ENCODE assay signal across 16 cellular contexts in genomic region chr17:66383353-66383752, GRCh38.
DNase-seq lines count a peak whose midpoint lies in the region; ATAC-seq, FAIRE-seq and TF ChIP-seq lines count a peak whose summit lies in the region.
"Had no signal": no experiment of that assay in that cellular context is flagged by ENCODE, and none has a peak within 500 bp of the region (broad histone marks: within the 10 kb centered on the region; RNA-seq: fewer than 3 reads in every experiment).

No MANE protein-coding gene starts in this region.

- TF ChIP-seq CTCF in A549 (IDR thresholded peaks at IDR 0.05) (no peak), fibroblast of pulmonary artery (IDR thresholded peaks at IDR 0.05; ENCODE audit: low read length, missing control alignments) (no peak), tibial nerve (IDR thresholded peaks at IDR 0.05) (no peak)

- FAIRE-seq in A549 (lab: Jason Lieb, UNC): peak; percentile 46
- FAIRE-seq: keratinocyte had no signal

- POLR2A ChIA-PET in A549 (lab: Yijun Ruan, JAX): no interaction called here

- H3K9me3 Mint-ChIP-seq in activated T-helper 17 cell treated with anti-CD3 and anti-CD28 coated beads, Interleukin-2, amount 50 U/mL, for 72 hours: no peaks in the 10 kb centered on the region
- H3K9me3 Mint-ChIP-seq: stimulated activated effector memory CD8-positive, alpha-beta T cell treated with anti-CD3 and anti-CD28 coated beads, Interleukin-12 subunit alpha, Interleukin-12 subunit beta, amount 100 ng/mL, for 72 hours had no signal

- 92% methylated on average over 4 of the region's 4 CpGs for whole genome bisulfite sequencing in A549 (ENCODE audit: missing lambda C conversion rate)
- WGBS in tibial nerve, 2 donors: 50 to 52% methylated on average over 4 of the region's 4 CpGs

- H3K4me2 ChIP-seq in A549: no peak overlapping the region

- no peaks in the 10 kb centered on the region for H3K27me3 Mint-ChIP-seq in activated T-helper 17 cell treated with anti-CD3 and anti-CD28 coated beads, Interleukin-2, amount 50 U/mL, for 72 hours
- H3K27me3 Mint-ChIP-seq: CD4-positive, CD25-positive, alpha-beta regulatory T cell had no signal

- peaks cover 0 to under 1% (median 0%) of the 10 kb centered on the region in 3 donors for H3K36me3 ChIP-seq in tibial nerve
- H3K36me3 ChIP-seq: adrenal gland had no signal

- no peaks in the 10 kb centered on the region for H3K27me3 ChIP-seq in tibial nerve
- H3K27me3 ChIP-seq: adrenal gland had no signal

- no peak for TF ChIP-seq POLR2A in A549 (IDR thresholded peaks at IDR 0.05; ENCODE audit: low read length)
- TF ChIP-seq POLR2A in tibial nerve (IDR thresholded peaks at IDR 0.05): no peak

- ATAC-seq in A549 (no peak), HG03135 (IDR thresholded peaks at IDR 0.05; ENCODE audit: unreplicated experiment) (no peak)
- peak; percentile 62 for ATAC-seq in activated T-helper 17 cell treated with anti-CD3 and anti-CD28 coated beads, Interleukin-2, amount 50 U/mL, for 72 hours (replicated peaks)
- ATAC-seq: psoas muscle; stimulated activated effector memory CD8-positive, alpha-beta T cell treated with anti-CD3 and anti-CD28 coated beads, Interleukin-12 subunit alpha, Interleukin-12 subunit beta, amount 100 ng/mL, for 72 hours had no signal

- H3K4me3 Mint-ChIP-seq in activated T-helper 17 cell treated with anti-CD3 and anti-CD28 coated beads, Interleukin-2, amount 50 U/mL, for 72 hours: peak overlapping the region; percentile 51
- H3K4me3 Mint-ChIP-seq: CD4-positive, CD25-positive, alpha-beta regulatory T cell; stimulated activated effector memory CD8-positive, alpha-beta T cell treated with anti-CD3 and anti-CD28 coated beads, Interleukin-12 subunit alpha, Interleukin-12 subunit beta, amount 100 ng/mL, for 72 hours had no signal

- peaks cover 28% of the 10 kb centered on the region for H3K4me1 Mint-ChIP-seq in activated T-helper 17 cell treated with anti-CD3 and anti-CD28 coated beads, Interleukin-2, amount 50 U/mL, for 72 hours

- no peak for TF ChIP-seq RAD21 in A549 (conservative IDR thresholded peaks at IDR 0.05 in 1 of 2, IDR thresholded peaks at IDR 0.05 in 1 of 2)

- no peaks in the 10 kb centered on the region for H3K9me3 ChIP-seq in A549
- no peaks in the 10 kb centered on the region for H3K9me3 ChIP-seq in tibial nerve
- H3K9me3 ChIP-seq: adrenal gland, psoas muscle had no signal

- TF ChIP-seq EP300 in A549 (IDR thresholded peaks at IDR 0.05) (no peak), tibial nerve (IDR thresholded peaks at IDR 0.05) (no peak)

- CTCF ChIA-PET in A549 (lab: Yijun Ruan, JAX): interaction anchor here (0.7 kb wide), 1 partner anchor 1437 kb away, joined by 3 read pairs; no protein-coding TSS in a partner anchor

- H3K4me3 ChIP-seq in A549: no peak overlapping the region
- H3K4me3 ChIP-seq in fibroblast of pulmonary artery (replicated peaks; ENCODE audit: low read depth, low read length): no peak overlapping the region
- H3K4me3 ChIP-seq in tibial nerve: no peak overlapping the region
- H3K4me3 ChIP-seq: adrenal gland, psoas muscle had no signal

- peaks cover 16% of the 10 kb centered on the region for H3K36me3 Mint-ChIP-seq in activated T-helper 17 cell treated with anti-CD3 and anti-CD28 coated beads, Interleukin-2, amount 50 U/mL, for 72 hours (ENCODE audit: low read depth)

- H3K27ac ChIP-seq in A549: no peak overlapping the region
- H3K27ac ChIP-seq in tibial nerve: peak overlapping the region in 1 of 4 donors; percentile 43
- H3K27ac ChIP-seq: adrenal gland, psoas muscle had no signal

- H3K27ac Mint-ChIP-seq in activated T-helper 17 cell treated with anti-CD3 and anti-CD28 coated beads, Interleukin-2, amount 50 U/mL, for 72 hours: peak overlapping the region; percentile 86
- H3K27ac Mint-ChIP-seq: CD4-positive, CD25-positive, alpha-beta regulatory T cell; stimulated activated effector memory CD8-positive, alpha-beta T cell treated with anti-CD3 and anti-CD28 coated beads, Interleukin-12 subunit alpha, Interleukin-12 subunit beta, amount 100 ng/mL, for 72 hours had no signal

- DNase-seq in A549 (ENCODE audit: low read depth in 1 of 2, low spot score in 1 of 2) (no peak), Ammon's horn (ENCODE audit: low spot score) (peak; percentile 36), fibroblast of pulmonary artery (ENCODE audit: low read depth) (peak; percentile 94), ecto neural progenitor cell (ENCODE audit: low spot score) (no peak), tibial nerve (ENCODE audit: low spot score in 2 of 2) (no peak), NCI-H2171 treated with DMSO at 0.1 percent for 48 hours (lab: John Stamatoyannopoulos, UW) (no peak)
- DNase-seq: adrenal gland; CD4-positive, CD25-positive, alpha-beta regulatory T cell; NCI-H2029 treated with DMSO at 0.1 percent for 48 hours; NCI-H774; psoas muscle; stimulated activated CD4-positive, alpha-beta T cell treated with anti-CD3 and anti-CD28 coated beads, Interleukin-4, amount 100 ng/mL, for 1 hour had no signal

- H3K4me1 ChIP-seq in A549 (peaks cover 27% of the 10 kb centered on the region), tibial nerve (peaks cover 0 to 57% (median 0%) of the 10 kb centered on the region in 4 donors)

TF ChIP-seq in A549, 52 proteins besides CTCF, POLR2A, EP300 and RAD21:
- no peak for TF ChIP-seq TP53 (CRISPR knock-in tag; IDR thresholded peaks at IDR 0.05)
- no peak for TF ChIP-seq SREBF2 (IDR thresholded peaks at IDR 0.05)
- no peak for TF ChIP-seq MYC (IDR thresholded peaks at IDR 0.05; ENCODE audit: borderline replicate concordance, low read length)
- no peak for TF ChIP-seq FOSB (CRISPR knock-in tag; IDR thresholded peaks at IDR 0.05)

Comparison
In these comparisons a context has a peak if more than half of its experiments do, and no peak if none do; other contexts are left out.
1. DNase-seq: peak in Ammon's horn (single experiment) and fibroblast of pulmonary artery (single experiment); none in A549 (0 of 2), ecto neural progenitor cell (single experiment), tibial nerve (0 of 2) and NCI-H2171 treated with DMSO at 0.1 percent for 48 hours (single experiment).